Comparison of ENCODE assay signal across 8 cellular contexts in the genomic region with DNA sequence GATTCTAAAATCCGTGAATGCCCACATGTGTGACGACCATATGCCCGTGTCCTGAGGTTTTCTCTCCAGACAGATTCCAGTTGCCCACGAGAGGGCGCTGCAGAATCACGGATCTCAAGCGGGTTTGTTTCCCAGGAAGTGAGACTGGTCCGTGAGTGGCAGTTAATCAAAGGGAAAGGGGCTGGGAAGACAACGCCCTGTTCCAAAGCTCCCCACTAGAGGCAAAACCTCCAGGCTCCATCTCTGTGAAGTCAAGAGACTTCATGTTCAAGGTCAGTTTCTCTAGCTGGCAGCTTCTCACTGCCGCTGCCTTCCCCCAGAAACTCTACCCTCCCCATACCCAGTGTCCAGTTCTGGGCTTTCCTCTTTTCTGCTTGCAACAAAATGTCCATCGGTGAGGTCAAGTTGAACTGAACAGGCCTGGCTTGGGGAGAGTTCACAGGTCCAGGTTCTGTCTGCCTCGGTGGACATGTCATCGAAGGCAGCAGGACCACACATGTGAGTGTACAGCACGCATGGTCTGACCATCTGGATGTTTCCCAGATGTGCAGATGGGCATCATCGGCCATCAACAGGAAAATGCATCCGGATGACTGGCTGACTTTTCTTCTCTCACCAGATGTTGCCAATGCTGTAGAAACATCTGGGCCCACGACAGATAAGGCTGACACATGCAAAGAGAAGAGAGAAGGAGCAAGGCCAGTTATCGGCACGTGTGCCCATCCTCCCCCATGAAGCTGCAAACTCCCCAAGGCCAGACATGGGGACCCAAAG. TPM values are rescaled to one million over a fixed set of nuclear protein-coding genes. Genes with fewer than 3 reads are reported as not detected.
DNase-seq lines count a peak whose midpoint lies in the region; ATAC-seq and TF ChIP-seq lines count a peak whose summit lies in the region.

No MANE protein-coding gene starts in this region.

- no peaks in the 10 kb centered on the region for H4K20me1 ChIP-seq in SU-DHL-6 (ENCODE audit: low read depth, low read length)

- TF ChIP-seq CTCF in SU-DHL-6 (IDR thresholded peaks at IDR 0.05; ENCODE audit: insufficient read depth, low read length, poor library complexity, severe bottlenecking): peak; percentile 73
- peak; percentile 83 for TF ChIP-seq CTCF in cardiac muscle cell (IDR thresholded peaks at IDR 0.05; ENCODE audit: low read depth, low read length)

- H2AFZ ChIP-seq in SU-DHL-6 (ENCODE audit: low read depth, low read length, severe bottlenecking): no peak overlapping the region

- H3K27ac ChIP-seq in SU-DHL-6 (ENCODE audit: low read depth, low read length): no peak overlapping the region
- no peak overlapping the region for H3K27ac ChIP-seq in cardiac muscle cell
- no peak overlapping the region for H3K27ac ChIP-seq in aorta (ENCODE audit: low read depth in 1 of 2, low read length in 2 of 2)

- H3K36me3 Mint-ChIP-seq in activated naive CD8-positive, alpha-beta T cell: no peaks in the 10 kb centered on the region

- H3K9me3 ChIP-seq in SU-DHL-6 (ENCODE audit: insufficient read depth, low read length) (no peaks in the 10 kb centered on the region), cardiac muscle cell (ENCODE audit: low read depth) (no peaks in the 10 kb centered on the region), aorta (ENCODE audit: control insufficient read depth, low read length) (no peaks in the 10 kb centered on the region)

- WGBS in aorta, 2 donors: 46% methylated on average over 19 of the region's 19 CpGs

- no peaks in the 10 kb centered on the region for H3K36me3 ChIP-seq in SU-DHL-6 (ENCODE audit: low read length)
- H3K36me3 ChIP-seq in cardiac muscle cell: no peaks in the 10 kb centered on the region
- H3K36me3 ChIP-seq in aorta (ENCODE audit: control insufficient read depth in 1 of 2, insufficient read depth in 2 of 2, low read length in 1 of 2): no peaks in the 10 kb centered on the region

- peak overlapping the region; percentile 13 for H3K4me3 Mint-ChIP-seq in activated naive CD8-positive, alpha-beta T cell

- H3K27me3 ChIP-seq in SU-DHL-6 (ENCODE audit: low read length) (no peaks in the 10 kb centered on the region), cardiac muscle cell (peaks cover 15% of the 10 kb centered on the region), aorta (ENCODE audit: control insufficient read depth in 1 of 2, insufficient read depth in 2 of 2, low read length in 1 of 2) (no peaks in the 10 kb centered on the region)

- intact Hi-C loops in aorta (cut with DNase I): loop anchor here (1.0 to 5.0 kb wide), 7 partner anchors 165 to 408 kb away; no protein-coding TSS in a partner anchor

- DNase-seq in GF-D8 (lab: John Stamatoyannopoulos, UW) (peak; percentile 3), NCI-H1417 (lab: John Stamatoyannopoulos, UW) (peak; percentile 90 to 98 (median 91)), cardiac muscle cell (ENCODE audit: low read depth in 1 of 2, low spot score in 1 of 2) (peak; percentile 93 to 94), putamen (ENCODE audit: low spot score) (peak; percentile 81), aorta (peak; percentile 90 to 96)

- H3K4me1 ChIP-seq in cardiac muscle cell (ENCODE audit: low read depth): peaks cover 10% of the 10 kb centered on the region
- no peaks in the 10 kb centered on the region for H3K4me1 ChIP-seq in aorta (ENCODE audit: control insufficient read depth in 1 of 2, insufficient read depth in 2 of 2, low read length in 2 of 2)

- peaks cover 31% of the 10 kb centered on the region for H3K4me1 Mint-ChIP-seq in activated naive CD8-positive, alpha-beta T cell (ENCODE audit: low read depth)

- no peak overlapping the region for H3K9ac ChIP-seq in SU-DHL-6 (ENCODE audit: low read length)

- H3K9me3 Mint-ChIP-seq in activated naive CD8-positive, alpha-beta T cell (ENCODE audit: low read depth): no peaks in the 10 kb centered on the region

- ATAC-seq in aorta (ENCODE audit: low FRiP score) (peak; percentile 63), GM18907 (IDR thresholded peaks at IDR 0.05; ENCODE audit: unreplicated experiment) (no peak)

- H3K27ac Mint-ChIP-seq in activated naive CD8-positive, alpha-beta T cell: peak overlapping the region; percentile 10

- no peaks in the 10 kb centered on the region for H3F3A ChIP-seq in SU-DHL-6 (ENCODE audit: insufficient read depth)

- no peaks in the 10 kb centered on the region for H3K9me2 ChIP-seq in SU-DHL-6 (replicated peaks; ENCODE audit: insufficient read depth, low read length)

- no peak overlapping the region for H3K4me3 ChIP-seq in SU-DHL-6 (ENCODE audit: insufficient read depth, low read length, poor library complexity, severe bottlenecking)
- no peak overlapping the region for H3K4me3 ChIP-seq in cardiac muscle cell
- H3K4me3 ChIP-seq in aorta (ENCODE audit: low read length in 2 of 2): no peak overlapping the region

- no peaks in the 10 kb centered on the region for H3K79me2 ChIP-seq in SU-DHL-6 (ENCODE audit: insufficient read depth, low read length)

- H3K27me3 Mint-ChIP-seq in activated naive CD8-positive, alpha-beta T cell: peaks cover under 1% of the 10 kb centered on the region

- H3K4me2 ChIP-seq in SU-DHL-6 (ENCODE audit: low read depth, low read length, poor library complexity, severe bottlenecking): no peak overlapping the region

RNA-seq across cellular contexts. Expression of a gene that starts 44.9 kb away (rescaled TPM):
- total RNA-seq in cardiac muscle cell (0.12 and 0.25 TPM in 2 replicates), aorta (under 1 TPM; 0.18 to 0.19 TPM)
- polyA plus RNA-seq in cardiac muscle cell (0.39 and 1.4 TPM in 2 replicates), aorta (under 1 TPM in 1 of 2 donors, not detected in 1; 0.23 TPM)

Comparison
In these comparisons a context has a peak if more than half of its experiments do, and no peak if none do; other contexts are left out.
1. DNase-seq: peak in every context shown above with its lines; median percentile 94 in cardiac muscle cell; 93 in aorta; 91 in NCI-H1417; 81 in putamen; 3 in GF-D8.